In the genomic region with DNA sequence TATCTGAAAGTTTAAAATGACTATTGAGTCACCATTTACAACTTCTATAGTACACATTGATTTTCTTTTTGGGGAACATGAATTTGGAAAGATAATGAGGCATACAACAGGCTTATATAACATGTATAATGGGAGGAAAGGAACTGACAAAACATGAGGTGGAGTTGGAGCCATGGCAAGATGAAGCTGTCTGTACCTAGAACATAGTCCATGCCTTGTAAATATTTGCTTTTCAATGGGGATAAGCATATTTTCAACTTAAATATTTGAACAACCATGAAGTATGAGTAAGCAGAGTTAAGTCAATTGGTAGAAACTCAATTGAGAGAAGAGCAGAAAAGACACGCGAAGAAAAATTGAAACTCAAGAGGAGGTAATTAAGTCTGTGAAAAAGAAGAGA, we compare ENCODE assay signal across 34 cellular contexts. TPM values are rescaled to one million over a fixed set of nuclear protein-coding genes. Genes with fewer than 3 reads are reported as not detected.
"Had no signal": no experiment of that assay in that cellular context is flagged by ENCODE, and none has a peak within 500 bp of the region (broad histone marks: within the 10 kb centered on the region; RNA-seq: fewer than 3 reads in every experiment).

No MANE protein-coding gene starts in this region.

- H3K27me3 ChIP-seq: neutrophil, ovary, spleen, suprapubic skin, testis, tibial artery, transverse colon, upper lobe of right lung, uterus had no signal

- H3K4me3 Mint-ChIP-seq: naive B cell; naive thymus-derived CD8-positive, alpha-beta T cell; natural killer cell treated with Interleukin-12 subunit alpha and Interleukin-12 subunit beta and Interleukin-15 and Interleukin-18, amount 100 ng/mL, for 72 hours; nephron progenitor cell; neural crest cell; stimulated activated memory B cell treated with anti-CD40 and anti-IgM and Interleukin-4, amounts not matched to agents 10 μg/mL and 1 μg/mL and 100 μg/mL, for 72 hours; stimulated activated naive CD8-positive, alpha-beta T cell treated with anti-CD3 and anti-CD28 coated beads, Interleukin-15, amount 100 ng/mL, for 72 hours; type B pancreatic cell had no signal

- ATAC-seq: naive thymus-derived CD8-positive, alpha-beta T cell; natural killer cell treated with Interleukin-12 subunit alpha and Interleukin-12 subunit beta and Interleukin-15 and Interleukin-18, amount 100 ng/mL, for 72 hours; psoas muscle; right cardiac atrium; sciatic nerve; stimulated activated memory B cell treated with anti-CD40 and anti-IgM and Interleukin-4, amounts not matched to agents 10 μg/mL and 1 μg/mL and 100 μg/mL, for 72 hours; stimulated activated naive CD8-positive, alpha-beta T cell treated with anti-CD3 and anti-CD28 coated beads, Interleukin-15, amount 100 ng/mL, for 72 hours; stimulated activated naive CD8-positive, alpha-beta T cell treated with anti-CD3 and anti-CD28 coated beads, Interleukin-15, Interleukin-2, amounts not matched to agents 100 U/mL and 50 U/mL, for 24 hours; upper lobe of right lung had no signal

- H3K27ac Mint-ChIP-seq: naive B cell; naive thymus-derived CD8-positive, alpha-beta T cell; natural killer cell treated with Interleukin-12 subunit alpha and Interleukin-12 subunit beta and Interleukin-15 and Interleukin-18, amount 100 ng/mL, for 72 hours; nephron progenitor cell; progenitor cell of endocrine pancreas; stimulated activated memory B cell treated with anti-CD40 and anti-IgM and Interleukin-4, amounts not matched to agents 10 μg/mL and 1 μg/mL and 100 μg/mL, for 72 hours; stimulated activated naive CD8-positive, alpha-beta T cell treated with anti-CD3 and anti-CD28 coated beads, Interleukin-15, amount 100 ng/mL, for 72 hours; type B pancreatic cell had no signal

- H3K36me3 Mint-ChIP-seq: naive thymus-derived CD8-positive, alpha-beta T cell; stimulated activated memory B cell treated with anti-CD40 and anti-IgM and Interleukin-4, amounts not matched to agents 10 μg/mL and 1 μg/mL and 100 μg/mL, for 72 hours; type B pancreatic cell had no signal

- H3K9me3 ChIP-seq: neutrophil, ovary, suprapubic skin, testis, upper lobe of right lung, uterus had no signal

- H3K4me3 ChIP-seq: ovary, psoas muscle, skin epidermis, smooth muscle cell, spleen, suprapubic skin, testis, tibial artery, transverse colon, upper lobe of right lung, uterus had no signal

- H3K9me3 Mint-ChIP-seq: type B pancreatic cell had no signal

- H3K4me1 ChIP-seq: parathyroid adenoma, psoas muscle, spleen, suprapubic skin, testis, tibial artery, transverse colon, upper lobe of right lung, uterus had no signal

- DNase-seq: naive B cell; naive thymus-derived CD8-positive, alpha-beta T cell; nephron progenitor cell; nucleus accumbens; ovary; posterior cingulate gyrus; psoas muscle; right cardiac atrium; spleen; stimulated activated CD4-positive, alpha-beta T cell treated with anti-CD3 and anti-CD28 coated beads, Interleukin-15, amount 100 ng/mL, for 24 hours; stimulated activated CD4-positive, alpha-beta T cell treated with anti-CD3 and anti-CD28 coated beads, Interleukin-2, amount 100 ng/mL, for 24 hours; stimulated activated CD4-positive, alpha-beta T cell treated with anti-CD3 and anti-CD28 coated beads, Interleukin-2, amount 100 ng/mL, for 48 hours; stimulated activated CD4-positive, alpha-beta T cell treated with anti-CD3 and anti-CD28 coated beads, Interleukin-4, amount 100 ng/mL, for 4 hours; stimulated activated CD8-positive, alpha-beta memory T cell treated with anti-CD3 and anti-CD28 coated beads, Interleukin-4, amount 100 ng/mL, for 48 hours; stimulated activated naive CD4-positive, alpha-beta T cell; stimulated activated naive CD8-positive, alpha-beta T cell treated with anti-CD3 and anti-CD28 coated beads, Interleukin-15, amount 100 ng/mL, for 72 hours; stimulated activated naive CD8-positive, alpha-beta T cell treated with anti-CD3 and anti-CD28 coated beads, Interleukin-15, Interleukin-2, amounts not matched to agents 100 U/mL and 50 U/mL, for 24 hours; substantia nigra; tibial artery; transverse colon; upper lobe of right lung; uterus had no signal

- H3K27me3 Mint-ChIP-seq: naive B cell; naive thymus-derived CD8-positive, alpha-beta T cell; natural killer cell treated with Interleukin-12 subunit alpha and Interleukin-12 subunit beta and Interleukin-15 and Interleukin-18, amount 100 ng/mL, for 72 hours; progenitor cell of endocrine pancreas; stimulated activated memory B cell treated with anti-CD40 and anti-IgM and Interleukin-4, amounts not matched to agents 10 μg/mL and 1 μg/mL and 100 μg/mL, for 72 hours; stimulated activated naive CD8-positive, alpha-beta T cell treated with anti-CD3 and anti-CD28 coated beads, Interleukin-15, amount 100 ng/mL, for 72 hours; type B pancreatic cell had no signal

- H3K27ac ChIP-seq: neutrophil, ovary, parathyroid adenoma, psoas muscle, skin epidermis, spleen, suprapubic skin, testis, tibial artery, transverse colon, upper lobe of right lung, uterus had no signal

- H3K4me1 Mint-ChIP-seq: naive B cell; naive thymus-derived CD8-positive, alpha-beta T cell; nephron progenitor cell; neural crest cell; stimulated activated memory B cell treated with anti-CD40 and anti-IgM and Interleukin-4, amounts not matched to agents 10 μg/mL and 1 μg/mL and 100 μg/mL, for 72 hours; stimulated activated naive CD8-positive, alpha-beta T cell treated with anti-CD3 and anti-CD28 coated beads, Interleukin-15, amount 100 ng/mL, for 72 hours had no signal

- H3K9ac ChIP-seq: parathyroid adenoma had no signal

- H3K36me3 ChIP-seq: neutrophil, ovary, spleen, suprapubic skin, tibial artery, transverse colon, upper lobe of right lung, uterus had no signal

RNA-seq across cellular contexts. Expression of gene GALNT13, which starts 37.1 kb away (rescaled TPM):
- total RNA-seq: naive thymus-derived CD8-positive, alpha-beta T cell; natural killer cell treated with Interleukin-12 subunit alpha and Interleukin-12 subunit beta and Interleukin-15 and Interleukin-18, amount 100 ng/mL, for 72 hours; psoas muscle had no signal
- polyA plus RNA-seq: naive thymus-derived CD8-positive, alpha-beta T cell had no signal
